7 cellular contexts compared by ENCODE assay signal in the genomic region with DNA sequence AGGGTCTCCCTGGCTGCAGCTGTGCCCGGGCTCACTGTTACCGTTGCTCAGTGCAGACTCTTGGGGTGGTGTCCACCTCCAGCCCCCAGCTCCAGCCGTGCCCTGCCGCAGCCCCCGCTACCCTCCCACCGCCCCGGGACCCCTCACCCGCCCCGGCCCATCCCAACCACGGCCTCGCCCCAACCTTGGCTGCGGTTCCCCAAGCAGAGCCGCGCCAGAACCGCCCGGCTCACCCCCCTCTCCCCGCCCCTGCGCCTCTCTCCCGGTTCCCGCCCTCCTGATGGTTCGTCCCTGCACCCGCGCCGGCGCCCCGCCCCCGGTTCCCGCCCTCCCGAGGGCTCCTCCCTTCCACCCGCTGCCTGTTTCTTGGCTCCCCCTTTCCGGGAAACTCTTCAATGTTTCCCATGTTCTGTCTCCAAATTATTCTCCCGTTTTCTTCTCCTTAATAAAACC. TPM values are rescaled to one million over a fixed set of nuclear protein-coding genes. Genes with fewer than 3 reads are reported as not detected.
DNase-seq lines count a peak whose midpoint lies in the region; ATAC-seq, FAIRE-seq and TF ChIP-seq lines count a peak whose summit lies in the region.

No MANE protein-coding gene starts in this region.

- no peak for ATAC-seq in HG02610 (IDR thresholded peaks at IDR 0.05; ENCODE audit: unreplicated experiment)

- TF ChIP-seq CTCF in LNCaP clone FGC (IDR thresholded peaks at IDR 0.05; ENCODE audit: control insufficient read depth, extremely low read depth, insufficient read depth), result no peak

- FAIRE-seq in GM18507 (lab: Jason Lieb, UNC), result peak; percentile 42

- peak; percentile 47 for DNase-seq in GM18507 (ENCODE audit: extremely low spot score, insufficient read length, low read depth)
- no peak for DNase-seq in LNCaP clone FGC (ENCODE audit: low read depth)
- DNase-seq in SW480 (ENCODE audit: low spot score), result peak; percentile 55
- DNase-seq in astrocyte of the hippocampus (ENCODE audit: low read depth, low spot score), result peak; percentile 87
- peak; percentile 36 to 54 for DNase-seq in hippocampal formation (lab: John Stamatoyannopoulos, UW)
- DNase-seq in renal cortical epithelial cell (ENCODE audit: low read depth), result peak; percentile 27

- H3K4me3 ChIP-seq in LNCaP clone FGC (ENCODE audit: low read depth, low read length), result peak overlapping the region; percentile 34

RNA-seq across cellular contexts. Expression of a gene that starts 40.3 kb away (rescaled TPM):
- total RNA-seq in renal cortical epithelial cell, result 77.4 and 120 TPM in 2 replicates
